In genomic region chr5:35938518-35939227, GRCh38 we compare ENCODE assay signal across 9 cellular contexts. TPM values are rescaled to one million over a fixed set of nuclear protein-coding genes. Genes with fewer than 3 reads are reported as not detected.
DNase-seq lines count a peak whose midpoint lies in the region; ATAC-seq, FAIRE-seq and TF ChIP-seq lines count a peak whose summit lies in the region.
"Had no signal": no experiment of that assay in that cellular context is flagged by ENCODE, and none has a peak within 500 bp of the region (broad histone marks: within the 10 kb centered on the region; RNA-seq: fewer than 3 reads in every experiment).

TSS of gene CAPSL (minus strand) at chr5:35938622. CDS start at chr5:35921120, 17,502 bp downstream.

- H3K27ac ChIP-seq in prostate gland, result no peak within 1 kb of the TSS

- DNase-seq in NCI-H748 treated with DMSO at 0.1 percent for 48 hours (lab: John Stamatoyannopoulos, UW) (peak; percentile 26), fibroblast of gingiva (ENCODE audit: low read depth) (peak; percentile 71), prostate gland (ENCODE audit: low spot score) (peak; percentile 67), GM12891 (ENCODE audit: insufficient read length, low spot score) (no peak)
- DNase-seq in activated CD4-positive, alpha-beta T cell treated with anti-CD3 and anti-CD28 coated beads, Interleukin-2, amount 50 U/mL, for 1 hour, result no peak

- no peaks in the 10 kb centered on the region for H3K9me3 ChIP-seq in prostate gland
- H3K9me3 ChIP-seq: HAP-1 had no signal

- no peaks in the 10 kb centered on the region for H3K4me1 ChIP-seq in prostate gland (replicated peaks)
- H3K4me1 ChIP-seq: HAP-1 had no signal

- H3K27me3 ChIP-seq in prostate gland (replicated peaks; ENCODE audit: insufficient read depth), result no peaks in the 10 kb centered on the region

- intact Hi-C loops in prostate gland (cut with DNase I), result no loop called here

- TF ChIP-seq POLR2A in prostate gland (IDR thresholded peaks at IDR 0.05) (no peak), GM12891 (IDR thresholded peaks at IDR 0.05; ENCODE audit: low read depth, low read length) (no peak)

- H3K4me3 ChIP-seq in prostate gland, result no peak within 1 kb of the TSS
- H3K4me3 ChIP-seq: HAP-1 had no signal

- TF ChIP-seq CTCF in prostate gland (IDR thresholded peaks at IDR 0.05), result no peak

- no peak for FAIRE-seq in GM12891 (lab: Jason Lieb, UNC)

- no peaks in the 10 kb centered on the region for H3K36me3 ChIP-seq in prostate gland
- H3K36me3 ChIP-seq: HAP-1 had no signal

- ATAC-seq in GM19351 (IDR thresholded peaks at IDR 0.05; ENCODE audit: unreplicated experiment) (peak; percentile 62), HG02588 (IDR thresholded peaks at IDR 0.05; ENCODE audit: unreplicated experiment) (no peak), GM19324 (IDR thresholded peaks at IDR 0.05; ENCODE audit: low FRiP score, unreplicated experiment) (no peak)

- 27% methylated on average over 2 of the region's 2 CpGs for WGBS in prostate gland

TF ChIP-seq in GM12891, 5 proteins besides CTCF, POLR2A, EP300 and RAD21:
- TF ChIP-seq TAF1 (IDR thresholded peaks at IDR 0.05; ENCODE audit: low read depth, low read length), result no peak
- no peak for TF ChIP-seq POLR2AphosphoS5 (IDR thresholded peaks at IDR 0.05; ENCODE audit: low read depth, low read length)
- TF ChIP-seq PAX5 (IDR thresholded peaks at IDR 0.05; ENCODE audit: insufficient read depth, low read length, severe bottlenecking), result no peak
- TF ChIP-seq SPI1 (IDR thresholded peaks at IDR 0.05; ENCODE audit: low read depth, low read length), result no peak
- TF ChIP-seq POU2F2 (IDR thresholded peaks at IDR 0.05; ENCODE audit: low read depth, low read length), result no peak
TF ChIP-seq in GM12891: peak in this region for 0.

RNA-seq across cellular contexts. Expression of gene CAPSL, which starts in this region (rescaled TPM):
- total RNA-seq in prostate gland, result not detected
- polyA plus RNA-seq in GM12891 (2012; ENCODE audit: low read depth, missing spikeins), result 0.24 TPM

Comparison
In these comparisons a context has a peak if more than half of its experiments do, and no peak if none do; other contexts are left out.
1. Peak in DNase-seq in prostate gland; RNA of the gene not detected or under 1 TPM.
2. DNase-seq: peak in NCI-H748 treated with DMSO at 0.1 percent for 48 hours (single experiment) and fibroblast of gingiva (single experiment); none in activated CD4-positive, alpha-beta T cell treated with anti-CD3 and anti-CD28 coated beads, Interleukin-2, amount 50 U/mL, for 1 hour (single experiment) and GM12891 (single experiment).